In the genomic region with DNA sequence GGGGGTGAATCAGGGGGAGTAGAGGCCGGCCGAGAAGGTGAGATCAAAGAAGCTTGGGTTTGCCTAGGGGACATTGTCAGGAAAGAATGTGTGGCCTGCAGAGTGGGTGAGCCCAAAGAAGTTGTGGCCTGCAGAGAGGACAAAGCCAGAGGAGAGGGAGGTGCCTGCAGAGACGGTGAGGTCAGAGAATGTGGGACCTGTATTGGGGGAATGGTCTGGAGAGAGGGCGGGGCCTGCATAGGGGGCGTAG, we compare ENCODE assay signal across 9 cellular contexts. TPM values are rescaled to one million over a fixed set of nuclear protein-coding genes. Genes with fewer than 3 reads are reported as not detected.
DNase-seq lines count a peak whose midpoint lies in the region; ATAC-seq, FAIRE-seq and TF ChIP-seq lines count a peak whose summit lies in the region.
"Had no signal": no experiment of that assay in that cellular context is flagged by ENCODE, and none has a peak within 500 bp of the region (broad histone marks: within the 10 kb centered on the region; RNA-seq: fewer than 3 reads in every experiment).

No MANE protein-coding gene starts in this region.

- H3K27me3 ChIP-seq in HepG2 (ENCODE audit: control insufficient read depth in 1 of 2, insufficient read depth in 2 of 2, low read length in 2 of 2) = peaks cover 0 to 4% of the 10 kb centered on the region in 2 experiments; a peak in 1 of 5 replicates

- TF ChIP-seq POLR2A in A549 (IDR thresholded peaks at IDR 0.05; ENCODE audit: low read length) (no peak), HepG2 (IDR thresholded peaks at IDR 0.05; ENCODE audit: insufficient read depth in 1 of 2, low read depth in 2 of 2, low read length in 2 of 2) (peak in 1 of 2 experiments; percentile 42; a peak in 1 of 4 replicates)

- POLR2A ChIA-PET in A549 (lab: Yijun Ruan, JAX) = no interaction called here
- POLR2A ChIA-PET in HEK293 (lab: Yijun Ruan, JAX) = interaction anchor here (1.1 to 2.5 kb wide), 5 partner anchors 17 to 53 kb away, joined by 3 to 15 read pairs (median 5); a partner anchor contains a TSS
- POLR2A ChIA-PET in HepG2 (lab: Yijun Ruan, JAX) = interaction anchor here (0.9 to 3.3 kb wide), 4 partner anchors 18 to 49 kb away, joined by 3 to 52 read pairs (median 8); a partner anchor contains a TSS

- peaks cover 14% of the 10 kb centered on the region for H3K4me1 Mint-ChIP-seq in activated T-helper 2 cell treated with anti-CD3 and anti-CD28 coated beads, Interferon-gamma antibody, Interleukin-2, Interleukin-4, amounts not matched to agents 10 μg/mL and 5 μg/mL and 100 μg/mL, durations not matched to agents 14 hours and 24 hours and 36 hours (ENCODE audit: low read depth)

- peak overlapping the region; percentile 59 for H3K4me3 Mint-ChIP-seq in activated T-helper 2 cell treated with anti-CD3 and anti-CD28 coated beads, Interferon-gamma antibody, Interleukin-2, Interleukin-4, amounts not matched to agents 10 μg/mL and 5 μg/mL and 100 μg/mL, durations not matched to agents 14 hours and 24 hours and 36 hours (ENCODE audit: low read depth)

- DNase-seq in A549 (ENCODE audit: low read depth in 1 of 2, low spot score in 1 of 2) = peak in 1 of 2 experiments; percentile 58
- no peak for DNase-seq in activated T-helper 2 cell treated with anti-CD3 and anti-CD28 coated beads, Interferon-gamma antibody, Interleukin-2, Interleukin-4, amounts not matched to agents 10 μg/mL and 5 μg/mL and 100 μg/mL, durations not matched to agents 14 hours and 24 hours and 36 hours (ENCODE audit: low spot score)
- no peak for DNase-seq in HepG2 (ENCODE audit: low spot score)
- DNase-seq in GM20000 (ENCODE audit: low spot score) = no peak

- TF ChIP-seq RAD21 in A549 (conservative IDR thresholded peaks at IDR 0.05 in 1 of 2, IDR thresholded peaks at IDR 0.05 in 1 of 2) = no peak
- TF ChIP-seq RAD21 in HepG2 (CRISPR knock-in tag; IDR thresholded peaks at IDR 0.05) = no peak

- intact Hi-C loops in activated T-helper 2 cell treated with anti-CD3 and anti-CD28 coated beads, Interferon-gamma antibody, Interleukin-2, Interleukin-4, amounts not matched to agents 10 μg/mL and 5 μg/mL and 100 μg/mL, durations not matched to agents 14 hours and 24 hours and 36 hours (cut with micrococcal nuclease) = no loop called here
- intact Hi-C loops in HepG2 (cut with micrococcal nuclease; ENCODE audit: unreplicated experiment) = loop anchor here (1.0 to 10.0 kb wide), 2 partner anchors 32 to 1136 kb away; a partner anchor contains a TSS

- H3K36me3 ChIP-seq in HEK293 (ENCODE audit: control insufficient read depth in 2 of 2, insufficient read depth in 1 of 2, low read length in 2 of 2) (no peaks in the 10 kb centered on the region), HepG2 (replicated peaks in 1 of 2; ENCODE audit: control insufficient read depth in 1 of 2, insufficient read depth in 2 of 2, low read length in 2 of 2) (no peaks in the 10 kb centered on the region)

- H3K27ac Mint-ChIP-seq in activated T-helper 2 cell treated with anti-CD3 and anti-CD28 coated beads, Interferon-gamma antibody, Interleukin-2, Interleukin-4, amounts not matched to agents 10 μg/mL and 5 μg/mL and 100 μg/mL, durations not matched to agents 14 hours and 24 hours and 36 hours = no peak overlapping the region

- CTCF ChIA-PET in A549 (lab: Yijun Ruan, JAX) (interaction anchor here (0.7 to 2.5 kb wide), 2 partner anchors 12 to 18 kb away, joined by 5 to 6 read pairs; no protein-coding TSS in a partner anchor), HEK293 (lab: Yijun Ruan, JAX) (interaction anchor here (0.6 to 1.6 kb wide), 3 partner anchors 11 to 276 kb away, joined by 4 to 5 read pairs (median 4); a partner anchor contains a TSS), HepG2 (lab: Yijun Ruan, JAX; ENCODE audit: low intra/inter-chr PET ratio, low total read pairs) (interaction anchor here (0.5 kb wide), 1 partner anchor 54 kb away, joined by 3 read pairs; no protein-coding TSS in a partner anchor)

- no peak overlapping the region for H2AFZ ChIP-seq in HepG2 (ENCODE audit: low read length)

- H3K4me2 ChIP-seq in A549 = peak overlapping the region; percentile 81
- H3K4me2 ChIP-seq in HepG2 (ENCODE audit: low read depth, low read length) = peak overlapping the region; percentile 89

- H3K27me3 Mint-ChIP-seq in activated T-helper 2 cell treated with anti-CD3 and anti-CD28 coated beads, Interferon-gamma antibody, Interleukin-2, Interleukin-4, amounts not matched to agents 10 μg/mL and 5 μg/mL and 100 μg/mL, durations not matched to agents 14 hours and 24 hours and 36 hours (ENCODE audit: low read depth) = peaks cover 45% of the 10 kb centered on the region

- TF ChIP-seq EP300 in A549 (IDR thresholded peaks at IDR 0.05) (no peak), HepG2 (IDR thresholded peaks at IDR 0.05; ENCODE audit: low read depth in 2 of 2, low read length in 2 of 2) (no peak), HepG2 (CRISPR knock-in tag; IDR thresholded peaks at IDR 0.05; ENCODE audit: borderline replicate concordance) (no peak)

- in situ Hi-C loops in HepG2 (cut with HindIII; ENCODE audit: extremely low pct_ligation_motif_present, low pct_unique_long_range_greater_than_20kb) = no loop called here

- peak; percentile 35 to 64 for ATAC-seq in A549
- peak; percentile 48 for ATAC-seq in HepG2
- ATAC-seq in GM21717 (IDR thresholded peaks at IDR 0.05; ENCODE audit: unreplicated experiment) = no peak
- ATAC-seq in HG03354 (IDR thresholded peaks at IDR 0.05; ENCODE audit: poor library complexity, severe bottlenecking, unreplicated experiment) = no peak
- no peak for ATAC-seq in GM18907 (IDR thresholded peaks at IDR 0.05; ENCODE audit: unreplicated experiment)

- H4K20me1 ChIP-seq in HepG2 (ENCODE audit: insufficient read depth, low read length) = no peaks in the 10 kb centered on the region; the same call in 1 of the 2 replicates

- WGBS in A549 (ENCODE audit: missing lambda C conversion rate) = 3% methylated on average over 3 of the region's 5 CpGs
- WGBS in HepG2 (ENCODE audit: low lambda C conversion rate) = 3% methylated on average over 5 of the region's 5 CpGs

- H3K4me3 ChIP-seq in A549 (peak overlapping the region; percentile 35; the same call in 2 of the 3 replicates), HEK293 (ENCODE audit: low read depth, low read length) (no peak overlapping the region), HepG2 (replicated peaks in 1 of 3; ENCODE audit: insufficient read depth in 1 of 3, low read depth in 2 of 3, low read length in 3 of 3) (peak overlapping the region in 2 of 3 experiments; percentile 34 to 73; a peak in 5 of 6 replicates)

- BruUV-seq in HepG2 (replicated peaks; lab: Mats Ljungman, UMichigan) = no TSS peak

- H3K4me1 ChIP-seq in A549 = peaks cover 29% of the 10 kb centered on the region
- peaks cover 6% of the 10 kb centered on the region for H3K4me1 ChIP-seq in HEK293 (ENCODE audit: control insufficient read depth, insufficient read depth, low read length)
- peaks cover 60% of the 10 kb centered on the region for H3K4me1 ChIP-seq in HepG2 (ENCODE audit: insufficient read depth, low read length)

- H3K9ac ChIP-seq in HepG2 (ENCODE audit: insufficient read depth, low read depth, low read length) = peak overlapping the region; percentile 23; the same call in 1 of the 2 replicates

- H3K27ac ChIP-seq in A549 = peak overlapping the region; percentile 45 to 73; a peak in 5 of 6 replicates
- no peak overlapping the region for H3K27ac ChIP-seq in HEK293 (ENCODE audit: extremely low read depth, low read depth, low read length)
- H3K27ac ChIP-seq in HepG2 (ENCODE audit: extremely low read length, insufficient read depth, low read length) = peak overlapping the region; percentile 77

- no peaks in the 10 kb centered on the region for H3K9me3 ChIP-seq in A549
- no peaks in the 10 kb centered on the region for H3K9me3 ChIP-seq in HEK293 (ENCODE audit: control insufficient read depth, insufficient read depth, low read depth, low read length)
- no peaks in the 10 kb centered on the region for H3K9me3 ChIP-seq in HepG2 (ENCODE audit: low read length)

- FAIRE-seq in A549 (lab: Jason Lieb, UNC) (no peak), HepG2 (lab: Jason Lieb, UNC) (peak; percentile 48)

- no peak for TF ChIP-seq CTCF in A549 (IDR thresholded peaks at IDR 0.05)
- no peak for TF ChIP-seq CTCF in HEK293 (tag by site-specific recombination; IDR thresholded peaks at IDR 0.05)
- no peak for TF ChIP-seq CTCF in HepG2 (CRISPR knock-in tag; IDR thresholded peaks at IDR 0.05)
- TF ChIP-seq CTCF in GM20000 (IDR thresholded peaks at IDR 0.05; ENCODE audit: extremely low read depth, missing control alignments) = no peak

- no peaks in the 10 kb centered on the region for H3K36me3 Mint-ChIP-seq in activated T-helper 2 cell treated with anti-CD3 and anti-CD28 coated beads, Interferon-gamma antibody, Interleukin-2, Interleukin-4, amounts not matched to agents 10 μg/mL and 5 μg/mL and 100 μg/mL, durations not matched to agents 14 hours and 24 hours and 36 hours (ENCODE audit: low read depth)

- H3K9me3 Mint-ChIP-seq in activated T-helper 2 cell treated with anti-CD3 and anti-CD28 coated beads, Interferon-gamma antibody, Interleukin-2, Interleukin-4, amounts not matched to agents 10 μg/mL and 5 μg/mL and 100 μg/mL, durations not matched to agents 14 hours and 24 hours and 36 hours = no peaks in the 10 kb centered on the region

- H3K79me2 ChIP-seq in HepG2 (ENCODE audit: insufficient read depth, low read length) = no peaks in the 10 kb centered on the region

RNA-seq across cellular contexts. Expression of a gene that starts 3.0 kb away (rescaled TPM):
- 0.04 and 0.05 TPM in 2 replicates for polyA plus RNA-seq in A549 (2011; rRNA removed)
- polyA plus RNA-seq in A549 (2012; cell fraction: cytosol; rRNA removed) = 0.12 and 0.21 TPM in 2 replicates
- polyA plus RNA-seq in A549 (2012; cell fraction: nucleus; rRNA removed) = 0.37 and 0.41 TPM in 2 replicates
- polyA plus RNA-seq in A549 (2017; fragmentation: RNase III; extraction: RNeasy Plus Mini Kit Qiagen cat#74134 plus additional on column Dnase treatment) = 0.22 to 0.35 TPM (median 0.30 TPM) in 3 replicates
- 0.12 TPM in 1 of 2 replicates, not detected in the other for polyA minus RNA-seq in A549 (2011; rRNA and poly(A)+ RNA removed)
- 0.05 TPM in 1 of 2 replicates, not detected in the other for total RNA-seq in activated T-helper 2 cell treated with anti-CD3 and anti-CD28 coated beads, Interferon-gamma antibody, Interleukin-2, Interleukin-4, amounts not matched to agents 10 μg/mL and 5 μg/mL and 100 μg/mL, durations not matched to agents 14 hours and 24 hours and 36 hours
- 0.07 TPM in 2 replicates for total RNA-seq in HepG2 (2016; rRNA removed; fragmentation: Illumina TruSeq; extraction: Trizol)
- total RNA-seq in HepG2 (2016; cell fraction: cytosol; rRNA removed; fragmentation: Illumina TruSeq; extraction: Trizol; ENCODE audit: low read depth) = 0.30 TPM in 1 of 2 replicates, not detected in the other
- 0.09 and 0.30 TPM in 2 replicates for total RNA-seq in HepG2 (2016; cell fraction: insoluble cytoplasmic fraction; rRNA removed; fragmentation: Illumina TruSeq; extraction: Trizol)
- 0.15 and 0.17 TPM in 2 replicates for total RNA-seq in HepG2 (2016; cell fraction: membrane; rRNA removed; fragmentation: Illumina TruSeq; extraction: Trizol)
- 0.09 and 0.22 TPM in 2 replicates for total RNA-seq in HepG2 (2016; cell fraction: nucleus; rRNA removed; fragmentation: Illumina TruSeq; extraction: Trizol)
- 0.17 TPM in 2 replicates for polyA plus RNA-seq in HepG2 (2011; rRNA removed)
- polyA plus RNA-seq in HepG2 (2011; cell fraction: cytosol; rRNA removed) = 0.05 and 0.13 TPM in 2 replicates
- 0.73 and 1.3 TPM in 2 replicates for polyA plus RNA-seq in HepG2 (2011; cell fraction: nucleus; rRNA removed)
- polyA plus RNA-seq in HepG2 (2012) = 1.5 and 1.8 TPM in 2 replicates
- polyA plus RNA-seq in HepG2 (2016; cell fraction: cytosol; fragmentation: Illumina TruSeq; extraction: Trizol; ENCODE audit: low read depth) = 0.23 and 0.25 TPM in 2 replicates
- polyA plus RNA-seq in HepG2 (2016; cell fraction: insoluble cytoplasmic fraction; fragmentation: Illumina TruSeq; extraction: Trizol; ENCODE audit: low read depth) = 0.54 and 0.83 TPM in 2 replicates
- 0.34 and 0.41 TPM in 2 replicates for polyA plus RNA-seq in HepG2 (2016; cell fraction: membrane; fragmentation: Illumina TruSeq; extraction: Trizol; ENCODE audit: low read depth)
- 1.3 and 1.5 TPM in 2 replicates for polyA plus RNA-seq in HepG2 (2016; cell fraction: nucleus; fragmentation: Illumina TruSeq; extraction: Trizol; ENCODE audit: insufficient read depth, low read depth)
- 0.34 TPM in 1 of 2 replicates, not detected in the other for polyA minus RNA-seq in HepG2 (2011; rRNA and poly(A)+ RNA removed; ENCODE audit: low replicate concordance)
- 0.97 and 1.1 TPM in 2 replicates for polyA minus RNA-seq in HepG2 (2011; cell fraction: cytosol; rRNA and poly(A)+ RNA removed)
- 0.25 and 0.26 TPM in 2 replicates for polyA minus RNA-seq in HepG2 (2011; cell fraction: nucleus; rRNA and poly(A)+ RNA removed)
- total RNA-seq: Daoy had no signal

RNA-seq across cellular contexts. Expression of a gene that starts 17.1 kb away (rescaled TPM):
- polyA plus RNA-seq in A549 (2011; rRNA removed) (4.0 and 5.3 TPM in 2 replicates), A549 (2017; fragmentation: RNase III; extraction: RNeasy Plus Mini Kit Qiagen cat#74134 plus additional on column Dnase treatment) (3.7 to 4.8 TPM (median 4.4 TPM) in 3 replicates), HepG2 (2011; rRNA removed) (10.3 and 14.6 TPM in 2 replicates)
- polyA plus RNA-seq in A549 (2012; cell fraction: cytosol; rRNA removed) = 2.4 and 4.0 TPM in 2 replicates
- 6.3 and 7.2 TPM in 2 replicates for polyA plus RNA-seq in A549 (2012; cell fraction: nucleus; rRNA removed)
- polyA minus RNA-seq in A549 (2011; rRNA and poly(A)+ RNA removed) = 3.5 and 6.8 TPM in 2 replicates
- total RNA-seq in activated T-helper 2 cell treated with anti-CD3 and anti-CD28 coated beads, Interferon-gamma antibody, Interleukin-2, Interleukin-4, amounts not matched to agents 10 μg/mL and 5 μg/mL and 100 μg/mL, durations not matched to agents 14 hours and 24 hours and 36 hours = not detected in 2 replicates
- 4.0 and 8.0 TPM in 2 replicates for total RNA-seq in HepG2 (2016; rRNA removed; fragmentation: Illumina TruSeq; extraction: Trizol)
- 0.97 and 1.0 TPM in 2 replicates for total RNA-seq in HepG2 (2016; cell fraction: cytosol; rRNA removed; fragmentation: Illumina TruSeq; extraction: Trizol; ENCODE audit: low read depth)
- 4.0 and 9.1 TPM in 2 replicates for total RNA-seq in HepG2 (2016; cell fraction: insoluble cytoplasmic fraction; rRNA removed; fragmentation: Illumina TruSeq; extraction: Trizol)
- 2.2 and 3.4 TPM in 2 replicates for total RNA-seq in HepG2 (2016; cell fraction: membrane; rRNA removed; fragmentation: Illumina TruSeq; extraction: Trizol)
- 7.5 and 8.2 TPM in 2 replicates for total RNA-seq in HepG2 (2016; cell fraction: nucleus; rRNA removed; fragmentation: Illumina TruSeq; extraction: Trizol)
- 6.6 and 7.8 TPM in 2 replicates for polyA plus RNA-seq in HepG2 (2011; cell fraction: cytosol; rRNA removed)
- 7.6 and 8.4 TPM in 2 replicates for polyA plus RNA-seq in HepG2 (2011; cell fraction: nucleus; rRNA removed)
- 10.1 and 12.0 TPM in 2 replicates for polyA plus RNA-seq in HepG2 (2012)
- 0.41 and 0.42 TPM in 2 replicates for polyA plus RNA-seq in HepG2 (2016; cell fraction: cytosol; fragmentation: Illumina TruSeq; extraction: Trizol; ENCODE audit: low read depth)
- polyA plus RNA-seq in HepG2 (2016; cell fraction: insoluble cytoplasmic fraction; fragmentation: Illumina TruSeq; extraction: Trizol; ENCODE audit: low read depth) = 2.8 and 3.6 TPM in 2 replicates
- 0.65 and 1.00 TPM in 2 replicates for polyA plus RNA-seq in HepG2 (2016; cell fraction: membrane; fragmentation: Illumina TruSeq; extraction: Trizol; ENCODE audit: low read depth)
- 8.0 and 10.3 TPM in 2 replicates for polyA plus RNA-seq in HepG2 (2016; cell fraction: nucleus; fragmentation: Illumina TruSeq; extraction: Trizol; ENCODE audit: insufficient read depth, low read depth)
- polyA minus RNA-seq in HepG2 (2011; rRNA and poly(A)+ RNA removed; ENCODE audit: low replicate concordance) = 13.5 and 26.2 TPM in 2 replicates
- 10.5 and 13.4 TPM in 2 replicates for polyA minus RNA-seq in HepG2 (2011; cell fraction: cytosol; rRNA and poly(A)+ RNA removed)
- polyA minus RNA-seq in HepG2 (2011; cell fraction: nucleus; rRNA and poly(A)+ RNA removed) = 5.5 and 7.0 TPM in 2 replicates

RNA-seq across cellular contexts. Expression of a gene that starts 32.5 kb away (rescaled TPM):
- polyA plus RNA-seq in A549 (2011; rRNA removed) = 5.5 TPM in 2 replicates
- polyA plus RNA-seq in A549 (2012; cell fraction: cytosol; rRNA removed) = 9.3 and 12.9 TPM in 2 replicates
- polyA plus RNA-seq in A549 (2012; cell fraction: nucleus; rRNA removed) = 37.3 and 41.7 TPM in 2 replicates
- 17.4 to 19.4 TPM (median 19.3 TPM) in 3 replicates for polyA plus RNA-seq in A549 (2017; fragmentation: RNase III; extraction: RNeasy Plus Mini Kit Qiagen cat#74134 plus additional on column Dnase treatment)
- 6.1 and 9.4 TPM in 2 replicates for polyA minus RNA-seq in A549 (2011; rRNA and poly(A)+ RNA removed)
- total RNA-seq in activated T-helper 2 cell treated with anti-CD3 and anti-CD28 coated beads, Interferon-gamma antibody, Interleukin-2, Interleukin-4, amounts not matched to agents 10 μg/mL and 5 μg/mL and 100 μg/mL, durations not matched to agents 14 hours and 24 hours and 36 hours = 43.0 and 44.6 TPM in 2 replicates
- 8.7 and 10.8 TPM in 2 replicates for total RNA-seq in HepG2 (2016; rRNA removed; fragmentation: Illumina TruSeq; extraction: Trizol)
- 3.9 and 4.1 TPM in 2 replicates for total RNA-seq in HepG2 (2016; cell fraction: cytosol; rRNA removed; fragmentation: Illumina TruSeq; extraction: Trizol; ENCODE audit: low read depth)
- 7.6 and 11.7 TPM in 2 replicates for total RNA-seq in HepG2 (2016; cell fraction: insoluble cytoplasmic fraction; rRNA removed; fragmentation: Illumina TruSeq; extraction: Trizol)
- 11.5 and 13.1 TPM in 2 replicates for total RNA-seq in HepG2 (2016; cell fraction: membrane; rRNA removed; fragmentation: Illumina TruSeq; extraction: Trizol)
- total RNA-seq in HepG2 (2016; cell fraction: nucleus; rRNA removed; fragmentation: Illumina TruSeq; extraction: Trizol) = 8.3 and 8.5 TPM in 2 replicates
- 9.0 and 14.8 TPM in 2 replicates for polyA plus RNA-seq in HepG2 (2011; rRNA removed)
- polyA plus RNA-seq in HepG2 (2011; cell fraction: cytosol; rRNA removed) = 8.8 and 11.2 TPM in 2 replicates
- 42.0 and 50.6 TPM in 2 replicates for polyA plus RNA-seq in HepG2 (2011; cell fraction: nucleus; rRNA removed)
- polyA plus RNA-seq in HepG2 (2012) = 17.3 and 19.9 TPM in 2 replicates
- polyA plus RNA-seq in HepG2 (2016; cell fraction: cytosol; fragmentation: Illumina TruSeq; extraction: Trizol; ENCODE audit: low read depth) = 3.9 and 4.4 TPM in 2 replicates
- polyA plus RNA-seq in HepG2 (2016; cell fraction: insoluble cytoplasmic fraction; fragmentation: Illumina TruSeq; extraction: Trizol; ENCODE audit: low read depth) = 10.5 and 15.1 TPM in 2 replicates
- polyA plus RNA-seq in HepG2 (2016; cell fraction: membrane; fragmentation: Illumina TruSeq; extraction: Trizol; ENCODE audit: low read depth) = 8.5 and 10.6 TPM in 2 replicates
- 25.7 and 31.5 TPM in 2 replicates for polyA plus RNA-seq in HepG2 (2016; cell fraction: nucleus; fragmentation: Illumina TruSeq; extraction: Trizol; ENCODE audit: insufficient read depth, low read depth)
- 17.6 and 23.5 TPM in 2 replicates for polyA minus RNA-seq in HepG2 (2011; rRNA and poly(A)+ RNA removed; ENCODE audit: low replicate concordance)
- 10.0 and 13.0 TPM in 2 replicates for polyA minus RNA-seq in HepG2 (2011; cell fraction: cytosol; rRNA and poly(A)+ RNA removed)
- polyA minus RNA-seq in HepG2 (2011; cell fraction: nucleus; rRNA and poly(A)+ RNA removed) = 11.2 and 11.7 TPM in 2 replicates

RNA-seq across cellular contexts. Expression of a gene that starts 41.2 kb away (rescaled TPM):
- 1.1 and 1.2 TPM in 2 replicates for polyA plus RNA-seq in A549 (2011; rRNA removed)
- 1.5 and 2.1 TPM in 2 replicates for polyA plus RNA-seq in A549 (2012; cell fraction: cytosol; rRNA removed)
- polyA plus RNA-seq in A549 (2012; cell fraction: nucleus; rRNA removed) = 2.5 and 2.6 TPM in 2 replicates
- 1.2 to 2.3 TPM (median 1.8 TPM) in 3 replicates for polyA plus RNA-seq in A549 (2017; fragmentation: RNase III; extraction: RNeasy Plus Mini Kit Qiagen cat#74134 plus additional on column Dnase treatment)
- 0.83 and 3.3 TPM in 2 replicates for polyA minus RNA-seq in A549 (2011; rRNA and poly(A)+ RNA removed)
- 3.8 and 4.5 TPM in 2 replicates for total RNA-seq in activated T-helper 2 cell treated with anti-CD3 and anti-CD28 coated beads, Interferon-gamma antibody, Interleukin-2, Interleukin-4, amounts not matched to agents 10 μg/mL and 5 μg/mL and 100 μg/mL, durations not matched to agents 14 hours and 24 hours and 36 hours
- 1.3 and 1.7 TPM in 2 replicates for total RNA-seq in HepG2 (2016; rRNA removed; fragmentation: Illumina TruSeq; extraction: Trizol)
- total RNA-seq in HepG2 (2016; cell fraction: cytosol; rRNA removed; fragmentation: Illumina TruSeq; extraction: Trizol; ENCODE audit: low read depth) = 0.61 and 0.62 TPM in 2 replicates
- 1.1 and 1.6 TPM in 2 replicates for total RNA-seq in HepG2 (2016; cell fraction: insoluble cytoplasmic fraction; rRNA removed; fragmentation: Illumina TruSeq; extraction: Trizol)
- 1.6 and 1.7 TPM in 2 replicates for total RNA-seq in HepG2 (2016; cell fraction: membrane; rRNA removed; fragmentation: Illumina TruSeq; extraction: Trizol)
- total RNA-seq in HepG2 (2016; cell fraction: nucleus; rRNA removed; fragmentation: Illumina TruSeq; extraction: Trizol) = 1.2 and 1.7 TPM in 2 replicates
- 2.4 and 3.1 TPM in 2 replicates for polyA plus RNA-seq in HepG2 (2011; rRNA removed)
- polyA plus RNA-seq in HepG2 (2011; cell fraction: cytosol; rRNA removed) = 2.1 and 2.9 TPM in 2 replicates
- 8.0 and 8.2 TPM in 2 replicates for polyA plus RNA-seq in HepG2 (2011; cell fraction: nucleus; rRNA removed)
- 3.2 TPM in 2 replicates for polyA plus RNA-seq in HepG2 (2012)
- polyA plus RNA-seq in HepG2 (2016; cell fraction: cytosol; fragmentation: Illumina TruSeq; extraction: Trizol; ENCODE audit: low read depth) = 0.58 and 0.84 TPM in 2 replicates
- polyA plus RNA-seq in HepG2 (2016; cell fraction: insoluble cytoplasmic fraction; fragmentation: Illumina TruSeq; extraction: Trizol; ENCODE audit: low read depth) = 1.7 and 2.0 TPM in 2 replicates
- polyA plus RNA-seq in HepG2 (2016; cell fraction: membrane; fragmentation: Illumina TruSeq; extraction: Trizol; ENCODE audit: low read depth) = 1.4 and 1.6 TPM in 2 replicates
- polyA plus RNA-seq in HepG2 (2016; cell fraction: nucleus; fragmentation: Illumina TruSeq; extraction: Trizol; ENCODE audit: insufficient read depth, low read depth) = 3.6 and 4.8 TPM in 2 replicates
- polyA minus RNA-seq in HepG2 (2011; rRNA and poly(A)+ RNA removed; ENCODE audit: low replicate concordance) = 6.3 and 14.8 TPM in 2 replicates
- 1.1 and 1.3 TPM in 2 replicates for polyA minus RNA-seq in HepG2 (2011; cell fraction: cytosol; rRNA and poly(A)+ RNA removed)
- 1.9 and 2.9 TPM in 2 replicates for polyA minus RNA-seq in HepG2 (2011; cell fraction: nucleus; rRNA and poly(A)+ RNA removed)

RNA-seq across cellular contexts. Expression of a gene that starts 43.4 kb away (rescaled TPM):
- polyA plus RNA-seq in A549 (2011; rRNA removed) (0.21 and 0.40 TPM in 2 replicates), A549 (2017; fragmentation: RNase III; extraction: RNeasy Plus Mini Kit Qiagen cat#74134 plus additional on column Dnase treatment) (0.70 to 1.4 TPM (median 1.2 TPM) in 3 replicates), HepG2 (2011; rRNA removed) (0.14 and 0.20 TPM in 2 replicates)
- polyA plus RNA-seq in A549 (2012; cell fraction: cytosol; rRNA removed) = 1.2 and 2.0 TPM in 2 replicates
- 1.2 and 3.0 TPM in 2 replicates for polyA plus RNA-seq in A549 (2012; cell fraction: nucleus; rRNA removed)
- 0.39 TPM in 1 of 2 replicates, not detected in the other for polyA minus RNA-seq in A549 (2011; rRNA and poly(A)+ RNA removed)
- total RNA-seq in activated T-helper 2 cell treated with anti-CD3 and anti-CD28 coated beads, Interferon-gamma antibody, Interleukin-2, Interleukin-4, amounts not matched to agents 10 μg/mL and 5 μg/mL and 100 μg/mL, durations not matched to agents 14 hours and 24 hours and 36 hours = 6.3 TPM in 2 replicates
- 0.83 and 1.0 TPM in 2 replicates for total RNA-seq in HepG2 (2016; rRNA removed; fragmentation: Illumina TruSeq; extraction: Trizol)
- total RNA-seq in HepG2 (2016; cell fraction: cytosol; rRNA removed; fragmentation: Illumina TruSeq; extraction: Trizol; ENCODE audit: low read depth) = 3.2 and 3.7 TPM in 2 replicates
- total RNA-seq in HepG2 (2016; cell fraction: insoluble cytoplasmic fraction; rRNA removed; fragmentation: Illumina TruSeq; extraction: Trizol) = 0.56 and 1.1 TPM in 2 replicates
- 1.6 and 2.1 TPM in 2 replicates for total RNA-seq in HepG2 (2016; cell fraction: membrane; rRNA removed; fragmentation: Illumina TruSeq; extraction: Trizol)
- 0.81 TPM in 1 of 2 replicates, not detected in the other for total RNA-seq in HepG2 (2016; cell fraction: nucleus; rRNA removed; fragmentation: Illumina TruSeq; extraction: Trizol)
- polyA plus RNA-seq in HepG2 (2011; cell fraction: cytosol; rRNA removed) = 0.25 and 0.55 TPM in 2 replicates
- 1.0 and 1.6 TPM in 2 replicates for polyA plus RNA-seq in HepG2 (2011; cell fraction: nucleus; rRNA removed)
- 0.25 and 0.69 TPM in 2 replicates for polyA plus RNA-seq in HepG2 (2012)
- 7.2 and 8.1 TPM in 2 replicates for polyA plus RNA-seq in HepG2 (2016; cell fraction: cytosol; fragmentation: Illumina TruSeq; extraction: Trizol; ENCODE audit: low read depth)
- 0.49 and 1.4 TPM in 2 replicates for polyA plus RNA-seq in HepG2 (2016; cell fraction: insoluble cytoplasmic fraction; fragmentation: Illumina TruSeq; extraction: Trizol; ENCODE audit: low read depth)
- 4.1 and 4.2 TPM in 2 replicates for polyA plus RNA-seq in HepG2 (2016; cell fraction: membrane; fragmentation: Illumina TruSeq; extraction: Trizol; ENCODE audit: low read depth)
- polyA plus RNA-seq in HepG2 (2016; cell fraction: nucleus; fragmentation: Illumina TruSeq; extraction: Trizol; ENCODE audit: insufficient read depth, low read depth) = 0.90 and 1.3 TPM in 2 replicates
- 0.30 and 1.5 TPM in 2 replicates for polyA minus RNA-seq in HepG2 (2011; rRNA and poly(A)+ RNA removed; ENCODE audit: low replicate concordance)
- polyA minus RNA-seq in HepG2 (2011; cell fraction: cytosol; rRNA and poly(A)+ RNA removed) = not detected in 2 replicates
- polyA minus RNA-seq in HepG2 (2011; cell fraction: nucleus; rRNA and poly(A)+ RNA removed) = not detected in 2 replicates

Comparison
In these comparisons a context has a peak if more than half of its experiments do, and no peak if none do; other contexts are left out.
1. ATAC-seq: peak in A549 (2 of 2) and HepG2 (single experiment); none in GM21717 (single experiment), HG03354 (single experiment) and GM18907 (single experiment).